In the genomic region with DNA sequence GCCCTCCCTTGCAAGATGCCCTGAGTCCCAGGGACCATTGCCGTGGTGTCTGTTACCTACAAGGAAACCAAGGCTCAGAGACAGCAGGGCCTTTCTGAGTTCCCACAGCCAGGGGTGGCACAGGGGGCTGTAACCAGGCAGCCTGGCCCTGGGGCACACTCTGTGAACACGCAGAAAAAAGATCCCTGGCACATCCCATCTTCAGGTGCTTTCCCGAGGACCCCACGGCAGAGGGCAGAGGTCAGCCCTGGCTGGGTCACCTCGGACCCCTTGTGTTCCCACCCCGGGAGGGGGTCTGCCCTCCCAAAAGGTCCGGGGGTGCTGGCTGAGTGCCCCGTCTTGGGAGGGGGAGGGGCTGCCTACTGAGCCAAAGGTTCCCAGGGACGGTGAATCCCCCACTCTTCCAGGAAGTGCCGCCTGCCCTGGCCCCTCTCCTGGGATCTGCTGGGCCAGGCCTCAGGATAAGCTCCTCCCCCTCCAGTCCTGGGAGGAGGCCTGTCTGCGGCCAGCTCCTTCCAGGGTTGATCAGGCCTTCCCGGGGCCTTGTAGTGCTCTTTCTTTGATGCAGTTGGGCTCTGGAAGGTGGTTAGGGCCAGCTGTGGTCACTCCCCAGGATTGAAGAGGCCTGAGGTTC, we compare ENCODE assay signal across 1 cellular context.
TF ChIP-seq lines count a peak whose summit lies in the region.

No MANE protein-coding gene starts in this region.

TF ChIP-seq in IMR-90, 13 proteins besides CTCF, POLR2A, EP300 and RAD21:
- TF ChIP-seq MAZ (IDR thresholded peaks at IDR 0.05; ENCODE audit: borderline replicate concordance, low read depth, low read length) (no peak), CEBPB (IDR thresholded peaks at IDR 0.05; ENCODE audit: low read depth, low read length) (no peak), SMC3 (IDR thresholded peaks at IDR 0.05; ENCODE audit: low read depth, low read length) (0 out of 2 replicates have a peak, but pooled peaks have one; percentile 1), MAFK (IDR thresholded peaks at IDR 0.05; ENCODE audit: low read depth, low read length) (no peak), MXI1 (IDR thresholded peaks at IDR 0.05; ENCODE audit: borderline replicate concordance, low read depth, low read length) (no peak), RCOR1 (IDR thresholded peaks at IDR 0.05; ENCODE audit: insufficient replicate concordance, low read length) (no peak), CHD1 (IDR thresholded peaks at IDR 0.05; ENCODE audit: low read depth, low read length) (no peak), BHLHE40 (IDR thresholded peaks at IDR 0.05; ENCODE audit: low read depth, low read length) (no peak), USF2 (IDR thresholded peaks at IDR 0.05; ENCODE audit: low read depth, low read length) (no peak)
